ENCODE assay signal across 20 cellular contexts in genomic region chr7:72540106-72540611, GRCh38.
DNase-seq lines count a peak whose midpoint lies in the region; ATAC-seq, FAIRE-seq and TF ChIP-seq lines count a peak whose summit lies in the region.
"Had no signal": no experiment of that assay in that cellular context is flagged by ENCODE, and none has a peak within 500 bp of the region (broad histone marks: within the 10 kb centered on the region; RNA-seq: fewer than 3 reads in every experiment).

No MANE protein-coding gene starts in this region.

- H3K9me3 ChIP-seq in SJCRH30 (replicated peaks): no peaks in the 10 kb centered on the region
- H3K9me3 ChIP-seq: BE2C had no signal

- H3K27ac ChIP-seq in SJCRH30: no peak overlapping the region; the same call in 1 of the 2 replicates

- H3K4me3 ChIP-seq in H7 (ENCODE audit: insufficient read depth, low read depth, low read length): no peak overlapping the region
- H3K4me3 ChIP-seq in SJCRH30: no peak overlapping the region

- FAIRE-seq in D721Med (lab: Jason Lieb, UNC): no peak
- FAIRE-seq: A204.1, GM19239, H54, HepG2 had no signal

- DNase-seq in H7 (peak; percentile 34), SJCRH30 (peak; percentile 55 to 70), foreskin melanocyte (peak; percentile 3), DMS153 (lab: John Stamatoyannopoulos, UW) (no peak), D721Med (ENCODE audit: insufficient read length, low spot score) (no peak)
- DNase-seq in activated CD8-positive, alpha-beta memory T cell treated with anti-CD3 and anti-CD28 coated beads for 24 hours: no peak
- DNase-seq: ACHN; BE2C; C1 segment of cervical spinal cord; CD4-positive, CD25-positive, alpha-beta regulatory T cell; CD8-positive, alpha-beta memory T cell; COR-L47; DMS79; GF-D8; KBM-7 had no signal

- H3K4me1 ChIP-seq in SJCRH30: peaks cover 40% of the 10 kb centered on the region
- H3K4me1 ChIP-seq: BE2C had no signal

- no peak for ATAC-seq in HG02642 (IDR thresholded peaks at IDR 0.05; ENCODE audit: poor library complexity, unreplicated experiment)
- ATAC-seq: HepG2 had no signal

- H3K36me3 ChIP-seq in H7 (replicated peaks; ENCODE audit: control insufficient read depth, insufficient read depth, low read length): no peaks in the 10 kb centered on the region
- no peaks in the 10 kb centered on the region for H3K36me3 ChIP-seq in SJCRH30
- H3K36me3 ChIP-seq: BE2C had no signal

- no peak for TF ChIP-seq CTCF in D721Med (IDR thresholded peaks at IDR 0.05; ENCODE audit: insufficient read depth, missing control alignments)

- H3K27me3 ChIP-seq in H7 (ENCODE audit: control insufficient read depth, insufficient read depth, low read length) (no peaks in the 10 kb centered on the region), SJCRH30 (no peaks in the 10 kb centered on the region)
- H3K27me3 ChIP-seq: BE2C had no signal

Comparison
In these comparisons a context has a peak if more than half of its experiments do, and no peak if none do; other contexts are left out.
1. DNase-seq: peak in H7 (single experiment), SJCRH30 (2 of 2) and foreskin melanocyte (single experiment); none in DMS153 (single experiment), activated CD8-positive, alpha-beta memory T cell treated with anti-CD3 and anti-CD28 coated beads for 24 hours (single experiment) and D721Med (single experiment).